ENCODE assay signal across 18 cellular contexts in genomic region chr2:203741566-203741965, GRCh38. TPM values are rescaled to one million over a fixed set of nuclear protein-coding genes. Genes with fewer than 3 reads are reported as not detected.
DNase-seq lines count a peak whose midpoint lies in the region; ATAC-seq and TF ChIP-seq lines count a peak whose summit lies in the region.
"Had no signal": no experiment of that assay in that cellular context is flagged by ENCODE, and none has a peak within 500 bp of the region (broad histone marks: within the 10 kb centered on the region; RNA-seq: fewer than 3 reads in every experiment).

No MANE protein-coding gene starts in this region.

- peaks cover 16 to 30% (median 18%) of the 10 kb centered on the region in 3 donors for H3K36me3 Mint-ChIP-seq in CD8-positive, alpha-beta memory T cell
- peaks cover 53% of the 10 kb centered on the region for H3K36me3 Mint-ChIP-seq in activated T-helper 1 cell treated with anti-CD3 and anti-CD28 coated beads, Interleukin-12 subunit alpha, Interleukin-12 subunit beta, Interleukin-2, Interleukin-4 antibody, amounts not matched to agents 30 ng/mL and 10 ng/mL and 1 ng/mL, durations not matched to agents 14 hours and 24 hours and 36 hours (ENCODE audit: low read depth)
- H3K36me3 Mint-ChIP-seq in natural killer cell: no peaks in the 10 kb centered on the region
- H3K36me3 Mint-ChIP-seq in endodermal cell (ENCODE audit: low read depth): no peaks in the 10 kb centered on the region
- H3K36me3 Mint-ChIP-seq: neural progenitor cell had no signal

- 80 to 97% (median 92%) methylated on average over 1 of the region's 1 CpG for WGBS in heart left ventricle, 4 donors
- 100% methylated on average over 1 of the region's 1 CpG; no CpG with 5 or more reads in 1 of the 2 experiments for WGBS in endodermal cell (ENCODE audit: insufficient coverage in 1 of 2, insufficient read length in 1 of 2), 2 experiments

- H3K9ac ChIP-seq in BLaER1 treated with 17β-estradiol and CSF1 and Interleukin-3, amounts not matched to agents 10 nM and 100 nM: peak overlapping the region in 1 of 11 experiments; percentile 13; a peak in 1 of 22 replicates
- H3K9ac ChIP-seq in endodermal cell (ENCODE audit: extremely low read depth, low read length, poor library complexity, severe bottlenecking): no peak overlapping the region
- H3K9ac ChIP-seq: neural progenitor cell had no signal

- no peaks in the 10 kb centered on the region for H3K36me3 ChIP-seq in BLaER1 treated with 17β-estradiol and CSF1 and Interleukin-3, amounts not matched to agents 10 nM and 100 nM
- H3K36me3 ChIP-seq in CD8-positive, alpha-beta memory T cell (ENCODE audit: insufficient read depth, low read length): peaks cover 2% of the 10 kb centered on the region
- H3K36me3 ChIP-seq in heart left ventricle (no peaks in the 10 kb centered on the region), endodermal cell (ENCODE audit: control insufficient read depth, insufficient read depth, low read length) (no peaks in the 10 kb centered on the region)
- H3K36me3 ChIP-seq: BE2C, breast epithelium, esophagus squamous epithelium, neural progenitor cell had no signal

- peaks cover 0 to 8% (median 0%) of the 10 kb centered on the region in 5 donors for H3K9me3 Mint-ChIP-seq in CD8-positive, alpha-beta memory T cell
- peaks cover 10% of the 10 kb centered on the region for H3K9me3 Mint-ChIP-seq in activated T-helper 1 cell treated with anti-CD3 and anti-CD28 coated beads, Interleukin-12 subunit alpha, Interleukin-12 subunit beta, Interleukin-2, Interleukin-4 antibody, amounts not matched to agents 30 ng/mL and 10 ng/mL and 1 ng/mL, durations not matched to agents 14 hours and 24 hours and 36 hours
- H3K9me3 Mint-ChIP-seq in natural killer cell (no peaks in the 10 kb centered on the region), endodermal cell (no peaks in the 10 kb centered on the region)
- H3K9me3 Mint-ChIP-seq: neural progenitor cell had no signal

- no peaks in the 10 kb centered on the region for H3K27me3 Mint-ChIP-seq in CD8-positive, alpha-beta memory T cell
- no peaks in the 10 kb centered on the region for H3K27me3 Mint-ChIP-seq in activated T-helper 1 cell treated with anti-CD3 and anti-CD28 coated beads, Interleukin-12 subunit alpha, Interleukin-12 subunit beta, Interleukin-2, Interleukin-4 antibody, amounts not matched to agents 30 ng/mL and 10 ng/mL and 1 ng/mL, durations not matched to agents 14 hours and 24 hours and 36 hours (ENCODE audit: insufficient read depth)
- H3K27me3 Mint-ChIP-seq in natural killer cell (ENCODE audit: low read depth in 2 of 2) (no peaks in the 10 kb centered on the region), endodermal cell (ENCODE audit: insufficient read depth) (no peaks in the 10 kb centered on the region)

- no peaks in the 10 kb centered on the region for H3K27me3 ChIP-seq in BLaER1 treated with 17β-estradiol and CSF1 and Interleukin-3, amounts not matched to agents 10 nM and 100 nM
- no peaks in the 10 kb centered on the region for H3K27me3 ChIP-seq in CD8-positive, alpha-beta memory T cell (ENCODE audit: insufficient read depth, low read length, poor library complexity, severe bottlenecking)
- H3K27me3 ChIP-seq in heart left ventricle (no peaks in the 10 kb centered on the region), endodermal cell (ENCODE audit: control insufficient read depth, insufficient read depth, low read length, poor library complexity, severe bottlenecking) (no peaks in the 10 kb centered on the region)
- H3K27me3 ChIP-seq: BE2C, breast epithelium, esophagus squamous epithelium, neural progenitor cell had no signal

- peak overlapping the region; percentile 41 to 74 (median 67) for H3K4me2 ChIP-seq in BLaER1 treated with 17β-estradiol and CSF1 and Interleukin-3, amounts not matched to agents 10 nM and 100 nM
- H3K4me2 ChIP-seq: neural progenitor cell had no signal

- CTCF ChIA-PET in CD8-positive, alpha-beta memory T cell (lab: Charles Lee): interaction anchor here (0.7 to 4.1 kb wide), 10 partner anchors 9 to 72 kb away, joined by 3 to 48 read pairs (median 4); no protein-coding TSS in a partner anchor

- peak overlapping the region; percentile 7 to 75 (median 65) for H3K4me3 Mint-ChIP-seq in CD8-positive, alpha-beta memory T cell
- H3K4me3 Mint-ChIP-seq in activated T-helper 1 cell treated with anti-CD3 and anti-CD28 coated beads, Interleukin-12 subunit alpha, Interleukin-12 subunit beta, Interleukin-2, Interleukin-4 antibody, amounts not matched to agents 30 ng/mL and 10 ng/mL and 1 ng/mL, durations not matched to agents 14 hours and 24 hours and 36 hours: peak overlapping the region; percentile 67
- H3K4me3 Mint-ChIP-seq in natural killer cell (no peak overlapping the region), endodermal cell (no peak overlapping the region)
- H3K4me3 Mint-ChIP-seq: neural progenitor cell had no signal

- DNase-seq in CD8-positive, alpha-beta memory T cell: peak in 2 of 5 donors; percentile 45 to 74
- no peak for DNase-seq in activated T-helper 1 cell treated with anti-CD3 and anti-CD28 coated beads, Interleukin-12 subunit alpha, Interleukin-12 subunit beta, Interleukin-2, Interleukin-4 antibody, amounts not matched to agents 30 ng/mL and 10 ng/mL and 1 ng/mL, durations not matched to agents 14 hours and 24 hours and 36 hours (ENCODE audit: low spot score)
- DNase-seq in natural killer cell (no peak), heart left ventricle (no peak), endodermal cell (no peak), NCI-H82 (lab: John Stamatoyannopoulos, UW) (no peak)
- DNase-seq: activated gamma-delta T cell, BE2C, DMS79, esophagus squamous epithelium, glutamatergic neuron, NCI-H146, NCI-H446, retina, Right ventricle myocardium superior had no signal

- H3K4me1 Mint-ChIP-seq in CD8-positive, alpha-beta memory T cell: peaks cover 71 to 87% (median 81%) of the 10 kb centered on the region in 3 donors
- H3K4me1 Mint-ChIP-seq in activated T-helper 1 cell treated with anti-CD3 and anti-CD28 coated beads, Interleukin-12 subunit alpha, Interleukin-12 subunit beta, Interleukin-2, Interleukin-4 antibody, amounts not matched to agents 30 ng/mL and 10 ng/mL and 1 ng/mL, durations not matched to agents 14 hours and 24 hours and 36 hours (ENCODE audit: low read depth): peaks cover 77% of the 10 kb centered on the region
- peaks cover 13% of the 10 kb centered on the region in 2 donors for H3K4me1 Mint-ChIP-seq in natural killer cell
- H3K4me1 Mint-ChIP-seq in endodermal cell: no peaks in the 10 kb centered on the region

- H4K20me1 ChIP-seq in BLaER1 treated with 17β-estradiol and CSF1 and Interleukin-3, amounts not matched to agents 10 nM and 100 nM: no peaks in the 10 kb centered on the region

- no peak for TF ChIP-seq POLR2A in heart left ventricle (IDR thresholded peaks at IDR 0.05)

- H3K27ac ChIP-seq in BLaER1 treated with 17β-estradiol and CSF1 and Interleukin-3, amounts not matched to agents 10 nM and 100 nM: peak overlapping the region in 2 of 11 experiments; percentile 4 to 33; a peak in 1 of 22 replicates
- peak overlapping the region; percentile 52 for H3K27ac ChIP-seq in CD8-positive, alpha-beta memory T cell (ENCODE audit: low read depth, low read length)
- H3K27ac ChIP-seq in heart left ventricle: peak overlapping the region in 1 of 12 donors; percentile 35
- H3K27ac ChIP-seq in endodermal cell (ENCODE audit: low read depth, low read length): no peak overlapping the region
- H3K27ac ChIP-seq: neural progenitor cell had no signal

- TF ChIP-seq CTCF in natural killer cell (IDR thresholded peaks at IDR 0.05): no peak
- no peak for TF ChIP-seq CTCF in heart left ventricle (IDR thresholded peaks at IDR 0.05)
- TF ChIP-seq CTCF in endodermal cell (conservative IDR thresholded peaks at IDR 0.05): no peak

- no peak overlapping the region for H3K4me3 ChIP-seq in BLaER1 treated with 17β-estradiol and CSF1 and Interleukin-3, amounts not matched to agents 10 nM and 100 nM
- peak overlapping the region; percentile 46 for H3K4me3 ChIP-seq in CD8-positive, alpha-beta memory T cell (ENCODE audit: low read length)
- H3K4me3 ChIP-seq in heart left ventricle (no peak overlapping the region), endodermal cell (ENCODE audit: low read length) (no peak overlapping the region)
- H3K4me3 ChIP-seq: esophagus squamous epithelium, neural progenitor cell had no signal

- intact Hi-C loops in activated T-helper 1 cell treated with anti-CD3 and anti-CD28 coated beads, Interleukin-12 subunit alpha, Interleukin-12 subunit beta, Interleukin-2, Interleukin-4 antibody, amounts not matched to agents 30 ng/mL and 10 ng/mL and 1 ng/mL, durations not matched to agents 14 hours and 24 hours and 36 hours (cut with micrococcal nuclease): loop anchor here (1.0 to 2.0 kb wide), 9 partner anchors 11 to 149 kb away; partner anchors contain the start of gene CTLA4
- intact Hi-C loops in natural killer cell (cut with micrococcal nuclease): no loop called here
- intact Hi-C loops in heart left ventricle (cut with DNase I): no loop called here

- POLR2A ChIA-PET in CD8-positive, alpha-beta memory T cell (lab: Charles Lee): interaction anchor here (1.0 to 4.7 kb wide), 9 partner anchors 9 to 207 kb away, joined by 3 to 85 read pairs (median 5); no protein-coding TSS in a partner anchor

- H3K9me3 ChIP-seq in BLaER1 treated with 17β-estradiol and CSF1 and Interleukin-3, amounts not matched to agents 10 nM and 100 nM (replicated peaks in 1 of 11): peaks cover 5 to 27% (median 19%) of the 10 kb centered on the region in 11 experiments; a peak in 20 of 22 replicates
- H3K9me3 ChIP-seq in CD8-positive, alpha-beta memory T cell (ENCODE audit: low read length): no peaks in the 10 kb centered on the region
- H3K9me3 ChIP-seq in heart left ventricle (no peaks in the 10 kb centered on the region), endodermal cell (ENCODE audit: control insufficient read depth, low read length) (no peaks in the 10 kb centered on the region)
- H3K9me3 ChIP-seq: BE2C, breast epithelium, esophagus squamous epithelium had no signal

- peak overlapping the region; percentile 79 to 97 (median 93) for H3K27ac Mint-ChIP-seq in CD8-positive, alpha-beta memory T cell
- H3K27ac Mint-ChIP-seq in activated T-helper 1 cell treated with anti-CD3 and anti-CD28 coated beads, Interleukin-12 subunit alpha, Interleukin-12 subunit beta, Interleukin-2, Interleukin-4 antibody, amounts not matched to agents 30 ng/mL and 10 ng/mL and 1 ng/mL, durations not matched to agents 14 hours and 24 hours and 36 hours: peak overlapping the region; percentile 97
- H3K27ac Mint-ChIP-seq in natural killer cell (peak overlapping the region in 1 of 2 donors; percentile 77), endodermal cell (no peak overlapping the region)
- H3K27ac Mint-ChIP-seq: neural progenitor cell had no signal

- peaks cover 18 to 34% (median 27%) of the 10 kb centered on the region in 10 experiments for H3K4me1 ChIP-seq in BLaER1 treated with 17β-estradiol and CSF1 and Interleukin-3, amounts not matched to agents 10 nM and 100 nM
- H3K4me1 ChIP-seq in CD8-positive, alpha-beta memory T cell (ENCODE audit: insufficient read depth, low read length): peaks cover 81% of the 10 kb centered on the region
- no peaks in the 10 kb centered on the region for H3K4me1 ChIP-seq in heart left ventricle
- H3K4me1 ChIP-seq in endodermal cell (ENCODE audit: control insufficient read depth, insufficient read depth, low read length): no peaks in the 10 kb centered on the region
- H3K4me1 ChIP-seq: BE2C, breast epithelium had no signal

- ATAC-seq in natural killer cell (peak in 2 of 3 donors; percentile 30 to 38), heart left ventricle (no peak)

RNA-seq across cellular contexts. Expression of gene CD28, which starts 35.1 kb away (rescaled TPM):
- 10 to 100 TPM; 64.1 to 66.4 TPM for total RNA-seq in CD8-positive, alpha-beta memory T cell
- polyA plus RNA-seq in CD8-positive, alpha-beta memory T cell: 61.1 TPM
- 132 and 133 TPM in 2 replicates for total RNA-seq in activated T-helper 1 cell treated with anti-CD3 and anti-CD28 coated beads, Interleukin-12 subunit alpha, Interleukin-12 subunit beta, Interleukin-2, Interleukin-4 antibody, amounts not matched to agents 30 ng/mL and 10 ng/mL and 1 ng/mL, durations not matched to agents 14 hours and 24 hours and 36 hours
- 1 to 10 TPM in 2 of 3 donors, under 1 TPM in 1; 0.54 to 3.5 (median 3.3) TPM for total RNA-seq in natural killer cell
- total RNA-seq in heart left ventricle: 10 to 100 TPM in 1 of 9 donors, 1 to 10 TPM in 3, under 1 TPM in 5; 0.16 to 11.2 (median 0.83) TPM
- polyA plus RNA-seq in heart left ventricle: under 1 TPM; 0.08 to 0.21 TPM
- not detected for total RNA-seq in endodermal cell
- not detected for polyA plus RNA-seq in endodermal cell (2013, experiment 1 of 2)
- polyA plus RNA-seq in endodermal cell (2013, experiment 2 of 2): not detected

Comparison
In these comparisons a context has a peak if more than half of its experiments do, and no peak if none do; other contexts are left out.
1. H3K4me3 Mint-ChIP-seq: peak in CD8-positive, alpha-beta memory T cell (7 of 7) and activated T-helper 1 cell treated with anti-CD3 and anti-CD28 coated beads, Interleukin-12 subunit alpha, Interleukin-12 subunit beta, Interleukin-2, Interleukin-4 antibody, amounts not matched to agents 30 ng/mL and 10 ng/mL and 1 ng/mL, durations not matched to agents 14 hours and 24 hours and 36 hours (single experiment); none in natural killer cell (single experiment) and endodermal cell (single experiment).
2. ATAC-seq: peak in natural killer cell (2 of 3); none in heart left ventricle (0 of 4).
3. RNA of gene CD28, which starts 35.1 kb away (total RNA-seq): 132 to 133 TPM in activated T-helper 1 cell treated with anti-CD3 and anti-CD28 coated beads, Interleukin-12 subunit alpha, Interleukin-12 subunit beta, Interleukin-2, Interleukin-4 antibody, amounts not matched to agents 30 ng/mL and 10 ng/mL and 1 ng/mL, durations not matched to agents 14 hours and 24 hours and 36 hours and 64.1 to 66.4 TPM in CD8-positive, alpha-beta memory T cell; 0.54 to 3.5 TPM in natural killer cell, 0.16 to 11.2 TPM in heart left ventricle and not detected in endodermal cell; every median in the first group is over 4 times any median in the second.